Comparison of ENCODE assay signal across 22 cellular contexts in the genomic region with DNA sequence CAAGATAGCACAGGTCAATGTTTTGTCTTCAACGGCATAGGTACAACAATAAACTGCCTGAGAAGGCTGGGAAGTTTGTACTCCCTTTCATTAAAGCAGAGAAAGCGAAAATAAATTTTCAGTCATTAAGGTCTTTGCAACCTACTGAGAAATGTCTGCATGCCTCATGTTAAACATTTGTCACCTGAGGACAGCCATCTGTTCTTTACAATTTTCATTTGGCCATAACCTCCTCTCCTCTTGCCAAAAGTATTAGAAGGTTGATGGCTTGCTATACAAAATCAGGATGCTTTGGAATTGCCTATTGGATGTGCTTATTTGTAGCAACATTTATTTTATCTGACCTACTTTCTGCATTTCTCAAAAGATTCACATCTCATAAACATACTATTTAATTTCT.
"Had no signal": no experiment of that assay in that cellular context is flagged by ENCODE, and none has a peak within 500 bp of the region (broad histone marks: within the 10 kb centered on the region; RNA-seq: fewer than 3 reads in every experiment).

No MANE protein-coding gene starts in this region.

- H3K27me3 ChIP-seq: dorsolateral prefrontal cortex, esophagus muscularis mucosa, foreskin keratinocyte, gastroesophageal sphincter, heart left ventricle, hepatocyte had no signal

- H3K27ac ChIP-seq: coronary artery, dorsolateral prefrontal cortex, esophagus muscularis mucosa, foreskin keratinocyte, gastroesophageal sphincter, heart left ventricle, hepatocyte, lower lobe of right lung had no signal

- H3K4me3 ChIP-seq: coronary artery, dorsolateral prefrontal cortex, esophagus muscularis mucosa, gastroesophageal sphincter, heart left ventricle, hepatocyte, lower lobe of right lung, mucosa of descending colon had no signal

- ATAC-seq: foreskin keratinocyte, gastroesophageal sphincter, heart left ventricle, left colon, left lobe of liver, left ventricle myocardium superior, lower lobe of right lung, mucosa of descending colon had no signal

- DNase-seq: dermis blood vessel endothelial cell; dorsolateral prefrontal cortex; effector CD4-positive, alpha-beta T cell; effector memory CD4-positive, alpha-beta T cell; foreskin keratinocyte; heart left ventricle; hypothalamus; immature natural killer cell; islet precursor cell; kidney; kidney glomerular epithelial cell; left colon; left ventricle myocardium superior; lower lobe of right lung; mesenchymal stem cell; mucosa of descending colon; naive B cell had no signal

- H3K36me3 ChIP-seq: esophagus muscularis mucosa, gastroesophageal sphincter, heart left ventricle, lower lobe of right lung had no signal

- H3K9me3 ChIP-seq: esophagus muscularis mucosa, gastroesophageal sphincter, heart left ventricle, lower lobe of right lung, mucosa of descending colon had no signal

- H3K4me1 ChIP-seq: foreskin keratinocyte, gastroesophageal sphincter, lower lobe of right lung had no signal
